13 cellular contexts compared by ENCODE assay signal in genomic region chr4:138609943-138610350, GRCh38.
A peak's percentile ranks its signal among the peaks of the same experiment; 100 is the strongest.
DNase-seq lines count a peak whose midpoint lies in the region; ATAC-seq and TF ChIP-seq lines count a peak whose summit lies in the region.
"Had no signal": no experiment of that assay in that cellular context is flagged by ENCODE, and none has a peak within 500 bp of the region (broad histone marks: within the 10 kb centered on the region; RNA-seq: fewer than 3 reads in every experiment).

No MANE protein-coding gene starts in this region.

- no peaks in the 10 kb centered on the region for H3K27me3 Mint-ChIP-seq in activated CD8-positive, alpha-beta T cell treated with anti-CD3 and anti-CD28 coated beads for 36 hours
- H3K27me3 Mint-ChIP-seq: activated CD4-positive, alpha-beta T cell treated with anti-CD3 and anti-CD28 coated beads, Interleukin-2, amount 10 ng/mL, durations not matched to agents 24 days and 14 days had no signal

- H3K9me2 ChIP-seq in MM.1S (replicated peaks; ENCODE audit: insufficient read depth, low read length): no peaks in the 10 kb centered on the region

- H3K9ac ChIP-seq in MM.1S (ENCODE audit: low read length): no peak overlapping the region

- peak; percentile 92 for ATAC-seq in GM19351 (IDR thresholded peaks at IDR 0.05; ENCODE audit: unreplicated experiment)
- ATAC-seq in activated CD8-positive, alpha-beta T cell treated with anti-CD3 and anti-CD28 coated beads for 36 hours: no peak

- H3K4me3 ChIP-seq in ACC112 (ENCODE audit: low read depth, low read length) (0 out of 2 replicates have a peak overlapping the region, but pooled peaks have one; percentile 19), MM.1S (ENCODE audit: low read length) (no peak overlapping the region)
- H3K4me3 ChIP-seq: HAP-1 had no signal

- H3K79me2 ChIP-seq in ACC112 (ENCODE audit: control insufficient read depth, insufficient read depth, low read length, unreplicated experiment) (no peaks in the 10 kb centered on the region), MM.1S (ENCODE audit: low read length) (no peaks in the 10 kb centered on the region)

- no peak for TF ChIP-seq CTCF in MM.1S (IDR thresholded peaks at IDR 0.05; ENCODE audit: low read length)
- TF ChIP-seq CTCF in activated CD8-positive, alpha-beta T cell treated with anti-CD3 and anti-CD28 coated beads for 36 hours (IDR thresholded peaks at IDR 0.05): no peak

- H3K27me3 ChIP-seq in ACC112 (ENCODE audit: insufficient read depth, low read length) (0 out of 2 replicates have a peak, but pooled peaks cover 6% of the 10 kb centered on the region), MM.1S (replicated peaks; ENCODE audit: insufficient read depth, low read length) (no peaks in the 10 kb centered on the region)

- H3K27ac ChIP-seq in ACC112 (ENCODE audit: low read depth, low read length): peak overlapping the region; percentile 49
- H3K27ac ChIP-seq in MM.1S (ENCODE audit: low read length): no peak overlapping the region
- H3K27ac ChIP-seq: C4-2B had no signal

- CTCF ChIA-PET in activated CD8-positive, alpha-beta T cell treated with anti-CD3 and anti-CD28 coated beads for 36 hours (lab: Charles Lee): no interaction called here

- DNase-seq in MM.1S: peak; percentile 30
- DNase-seq in fibroblast of peridontal ligament (ENCODE audit: extremely low read depth): peak; percentile 87
- no peak for DNase-seq in NCI-H2081 treated with DMSO at 0.1 percent for 48 hours (lab: John Stamatoyannopoulos, UW)
- no peak for DNase-seq in activated CD8-positive, alpha-beta T cell treated with anti-CD3 and anti-CD28 coated beads for 36 hours
- no peak for DNase-seq in activated T-cell treated with anti-CD3 and anti-CD28 coated beads for 4 hours
- no peak for DNase-seq in COLO668 (lab: John Stamatoyannopoulos, UW; ENCODE audit: unreplicated experiment)
- DNase-seq: activated CD4-positive, alpha-beta T cell treated with anti-CD3 and anti-CD28 coated beads, Interleukin-2, amount 10 ng/mL, durations not matched to agents 24 days and 14 days; cerebellar nuclear complex; NCI-H526 treated with DMSO at 0.1 percent for 48 hours had no signal

- peak overlapping the region; percentile 24; the same call in 1 of the 2 replicates for H3K4me2 ChIP-seq in MM.1S (ENCODE audit: low read depth, low read length)

- intact Hi-C loops in activated CD8-positive, alpha-beta T cell treated with anti-CD3 and anti-CD28 coated beads for 36 hours (cut with micrococcal nuclease): no loop called here

- H3K27ac Mint-ChIP-seq in activated CD8-positive, alpha-beta T cell treated with anti-CD3 and anti-CD28 coated beads for 36 hours: no peak overlapping the region
- H3K27ac Mint-ChIP-seq: activated CD4-positive, alpha-beta T cell treated with anti-CD3 and anti-CD28 coated beads, Interleukin-2, amount 10 ng/mL, durations not matched to agents 24 days and 14 days had no signal

- no peaks in the 10 kb centered on the region for H3K36me3 ChIP-seq in ACC112 (ENCODE audit: insufficient read depth, low read length)
- no peaks in the 10 kb centered on the region for H3K36me3 ChIP-seq in MM.1S (replicated peaks; ENCODE audit: insufficient read depth, low read length)
- H3K36me3 ChIP-seq: HAP-1 had no signal

- H3K36me3 Mint-ChIP-seq in activated CD8-positive, alpha-beta T cell treated with anti-CD3 and anti-CD28 coated beads for 36 hours (ENCODE audit: low read depth): no peaks in the 10 kb centered on the region

- H3K9me3 ChIP-seq in MM.1S (replicated peaks; ENCODE audit: insufficient read depth, low read length): no peaks in the 10 kb centered on the region
- H3K9me3 ChIP-seq: HAP-1 had no signal

- H3K4me3 Mint-ChIP-seq in activated CD8-positive, alpha-beta T cell treated with anti-CD3 and anti-CD28 coated beads for 36 hours: no peak overlapping the region
- H3K4me3 Mint-ChIP-seq: activated CD4-positive, alpha-beta T cell treated with anti-CD3 and anti-CD28 coated beads, Interleukin-2, amount 10 ng/mL, durations not matched to agents 24 days and 14 days had no signal

- H3K4me1 ChIP-seq in ACC112 (ENCODE audit: control insufficient read depth, insufficient read depth, low read length, unreplicated experiment) (peaks cover 6% of the 10 kb centered on the region), MM.1S (ENCODE audit: low read length) (peaks cover 7% of the 10 kb centered on the region)

- POLR2A ChIA-PET in activated CD8-positive, alpha-beta T cell treated with anti-CD3 and anti-CD28 coated beads for 36 hours (lab: Charles Lee): no interaction called here

- H3K9me3 Mint-ChIP-seq in activated CD8-positive, alpha-beta T cell treated with anti-CD3 and anti-CD28 coated beads for 36 hours: no peaks in the 10 kb centered on the region
- H3K9me3 Mint-ChIP-seq: activated CD4-positive, alpha-beta T cell treated with anti-CD3 and anti-CD28 coated beads, Interleukin-2, amount 10 ng/mL, durations not matched to agents 24 days and 14 days had no signal

- no peaks in the 10 kb centered on the region for H3F3A ChIP-seq in MM.1S (ENCODE audit: insufficient read depth, low read length)

- H3K4me1 Mint-ChIP-seq in activated CD8-positive, alpha-beta T cell treated with anti-CD3 and anti-CD28 coated beads for 36 hours (ENCODE audit: low read depth): no peaks in the 10 kb centered on the region
- H3K4me1 Mint-ChIP-seq: activated CD4-positive, alpha-beta T cell treated with anti-CD3 and anti-CD28 coated beads, Interleukin-2, amount 10 ng/mL, durations not matched to agents 24 days and 14 days had no signal

- H4K20me1 ChIP-seq in MM.1S (ENCODE audit: insufficient read depth, low read length): no peaks in the 10 kb centered on the region

- H2AFZ ChIP-seq in ACC112 (ENCODE audit: low read length, unreplicated experiment) (no peak overlapping the region), MM.1S (ENCODE audit: low read length) (peak overlapping the region; percentile 16; the same call in 1 of the 2 replicates)

Comparison
In these comparisons a context has a peak if more than half of its experiments do, and no peak if none do; other contexts are left out.
1. DNase-seq: peak in MM.1S (single experiment) and fibroblast of peridontal ligament (single experiment); none in NCI-H2081 treated with DMSO at 0.1 percent for 48 hours (single experiment), activated CD8-positive, alpha-beta T cell treated with anti-CD3 and anti-CD28 coated beads for 36 hours (single experiment), activated T-cell treated with anti-CD3 and anti-CD28 coated beads for 4 hours (single experiment) and COLO668 (single experiment).